35 cellular contexts compared by ENCODE assay signal in genomic region chr14:104164041-104164440, GRCh38. TPM values are rescaled to one million over a fixed set of nuclear protein-coding genes. Genes with fewer than 3 reads are reported as not detected.
DNase-seq lines count a peak whose midpoint lies in the region; ATAC-seq and TF ChIP-seq lines count a peak whose summit lies in the region.
"Had no signal": no experiment of that assay in that cellular context is flagged by ENCODE, and none has a peak within 500 bp of the region (broad histone marks: within the 10 kb centered on the region; RNA-seq: fewer than 3 reads in every experiment).

No MANE protein-coding gene starts in this region.

- no peak overlapping the region for H3K4ac ChIP-seq in neuronal stem cell (ENCODE audit: low read length)

- H3K4me2 ChIP-seq in BLaER1 (peak overlapping the region; percentile 93; the same call in 1 of the 2 replicates), neuronal stem cell (ENCODE audit: insufficient read depth, low read length, poor library complexity, severe bottlenecking) (no peak overlapping the region)
- H3K4me2 ChIP-seq: A549 had no signal

- H3K9me3 ChIP-seq in BLaER1 (no peaks in the 10 kb centered on the region), neuronal stem cell (replicated peaks in 1 of 2; ENCODE audit: control insufficient read depth in 2 of 2, insufficient read depth in 1 of 2, low read depth in 1 of 2, low read length in 2 of 2) (no peaks in the 10 kb centered on the region)
- no peaks in the 10 kb centered on the region for H3K9me3 ChIP-seq in effector memory CD4-positive, alpha-beta T cell (ENCODE audit: control insufficient read depth, low read length)
- H3K9me3 ChIP-seq: A549; BE2C; BLaER1 treated with 17β-estradiol and CSF1 and Interleukin-3, amounts not matched to agents 10 nM and 100 nM; Caco-2 had no signal

- H3K27ac ChIP-seq in BLaER1 (no peak overlapping the region), neuronal stem cell (replicated peaks; ENCODE audit: low read length) (no peak overlapping the region)
- no peak overlapping the region for H3K27ac ChIP-seq in effector memory CD4-positive, alpha-beta T cell (ENCODE audit: insufficient read depth, low read length, poor library complexity, severe bottlenecking)
- H3K27ac ChIP-seq: 22Rv1; A549; BLaER1 treated with 17β-estradiol and CSF1 and Interleukin-3, amounts not matched to agents 10 nM and 100 nM; C4-2B had no signal

- H3K4me3 ChIP-seq in BLaER1, result no peak overlapping the region
- H3K4me3 ChIP-seq in LNCaP clone FGC (ENCODE audit: low read depth, low read length), result no peak overlapping the region
- no peak overlapping the region for H3K4me3 ChIP-seq in neuronal stem cell (ENCODE audit: low read length in 2 of 2)
- H3K4me3 ChIP-seq in effector memory CD4-positive, alpha-beta T cell (ENCODE audit: insufficient read depth, low read depth, low read length, poor library complexity, severe bottlenecking), result no peak overlapping the region
- H3K4me3 ChIP-seq: A549; BLaER1 treated with 17β-estradiol and CSF1 and Interleukin-3, amounts not matched to agents 10 nM and 100 nM had no signal

- H2AFZ ChIP-seq in neuronal stem cell (ENCODE audit: low read length), result no peak overlapping the region

- no peaks in the 10 kb centered on the region for H3K27me3 Mint-ChIP-seq in stimulated activated naive CD8-positive, alpha-beta T cell treated with anti-CD3 and anti-CD28 coated beads, Interleukin-15, amount 100 ng/mL, for 72 hours
- H3K27me3 Mint-ChIP-seq: B cell; CD4-positive, alpha-beta memory T cell; CD4-positive, alpha-beta T cell; CD4-positive, CD25-positive, alpha-beta regulatory T cell; CD8-positive, alpha-beta memory T cell had no signal

- H4K8ac ChIP-seq in neuronal stem cell (ENCODE audit: low read depth, low read length), result no peak overlapping the region

- WGBS in neuronal stem cell (ENCODE audit: extremely low coverage in 2 of 2, insufficient read length in 2 of 2, insufficient replicate concordance in 1 of 2), 2 donors, result no CpG with 5 or more reads among the region's 23 CpGs

- H3K14ac ChIP-seq in neuronal stem cell (ENCODE audit: low read length), result peak overlapping the region; percentile 56

- H3K36me3 ChIP-seq in BLaER1 (peaks cover 15% of the 10 kb centered on the region; the same call in 1 of the 2 replicates), neuronal stem cell (replicated peaks in 1 of 2; ENCODE audit: control insufficient read depth in 2 of 2, insufficient read depth in 2 of 2, low read length in 2 of 2) (peaks cover 0 to 2% of the 10 kb centered on the region in 2 donors)
- no peaks in the 10 kb centered on the region for H3K36me3 ChIP-seq in effector memory CD4-positive, alpha-beta T cell (ENCODE audit: control insufficient read depth, insufficient read depth, low read length)
- H3K36me3 ChIP-seq: BLaER1 treated with 17β-estradiol and CSF1 and Interleukin-3, amounts not matched to agents 10 nM and 100 nM had no signal

- H3K9ac ChIP-seq in BLaER1 (no peak overlapping the region), neuronal stem cell (ENCODE audit: low read depth, low read length, poor library complexity) (no peak overlapping the region)
- H3K9ac ChIP-seq: BLaER1 treated with 17β-estradiol and CSF1 and Interleukin-3, amounts not matched to agents 10 nM and 100 nM had no signal

- H3K27ac Mint-ChIP-seq in stimulated activated naive CD8-positive, alpha-beta T cell treated with anti-CD3 and anti-CD28 coated beads, Interleukin-15, amount 100 ng/mL, for 72 hours, result no peak overlapping the region
- H3K27ac Mint-ChIP-seq: B cell; CD14-positive monocyte; CD4-positive, alpha-beta memory T cell; CD4-positive, alpha-beta T cell; CD4-positive, CD25-positive, alpha-beta regulatory T cell; CD8-positive, alpha-beta memory T cell; CD8-positive, alpha-beta T cell had no signal

- H2BK12ac ChIP-seq in neuronal stem cell (ENCODE audit: low read length), result no peak overlapping the region

- no peak overlapping the region for H3K4me3 Mint-ChIP-seq in stimulated activated naive CD8-positive, alpha-beta T cell treated with anti-CD3 and anti-CD28 coated beads, Interleukin-15, amount 100 ng/mL, for 72 hours
- H3K4me3 Mint-ChIP-seq: B cell; CD14-positive monocyte; CD4-positive, alpha-beta memory T cell; CD4-positive, alpha-beta T cell; CD4-positive, CD25-positive, alpha-beta regulatory T cell; CD8-positive, alpha-beta memory T cell; CD8-positive, alpha-beta T cell had no signal

- no peaks in the 10 kb centered on the region for H3K4me1 Mint-ChIP-seq in stimulated activated naive CD8-positive, alpha-beta T cell treated with anti-CD3 and anti-CD28 coated beads, Interleukin-15, amount 100 ng/mL, for 72 hours
- H3K4me1 Mint-ChIP-seq: B cell; CD14-positive monocyte; CD4-positive, alpha-beta memory T cell; CD4-positive, CD25-positive, alpha-beta regulatory T cell; CD8-positive, alpha-beta memory T cell had no signal

- TF ChIP-seq CTCF in LNCaP clone FGC (IDR thresholded peaks at IDR 0.05; ENCODE audit: control insufficient read depth, extremely low read depth, insufficient read depth), result 0 out of 2 replicates have a peak, but pooled peaks have one; percentile 21

- H2AK5ac ChIP-seq in neuronal stem cell (ENCODE audit: low read depth, low read length), result no peak overlapping the region

- H3K4me1 ChIP-seq in BLaER1 (peaks cover 75% of the 10 kb centered on the region), neuronal stem cell (ENCODE audit: control insufficient read depth in 2 of 2, insufficient read depth in 1 of 2, low read depth in 1 of 2, low read length in 2 of 2) (peaks cover 2 to 3% of the 10 kb centered on the region in 2 donors)
- no peaks in the 10 kb centered on the region for H3K4me1 ChIP-seq in effector memory CD4-positive, alpha-beta T cell (ENCODE audit: control insufficient read depth, insufficient read depth, low read length, poor library complexity, severe bottlenecking)
- H3K4me1 ChIP-seq: A549, Caco-2 had no signal

- H4K91ac ChIP-seq in neuronal stem cell (ENCODE audit: low read depth, low read length, poor library complexity), result no peak overlapping the region

- no peaks in the 10 kb centered on the region for H3K9me3 Mint-ChIP-seq in stimulated activated naive CD8-positive, alpha-beta T cell treated with anti-CD3 and anti-CD28 coated beads, Interleukin-15, amount 100 ng/mL, for 72 hours
- H3K9me3 Mint-ChIP-seq: CD14-positive monocyte; CD4-positive, alpha-beta memory T cell; CD4-positive, alpha-beta T cell; CD4-positive, CD25-positive, alpha-beta regulatory T cell; CD8-positive, alpha-beta memory T cell; CD8-positive, alpha-beta T cell had no signal

- H2BK5ac ChIP-seq in neuronal stem cell (ENCODE audit: low read length), result no peak overlapping the region

- H2BK120ac ChIP-seq in neuronal stem cell (ENCODE audit: low read depth, low read length), result no peak overlapping the region

- H2BK15ac ChIP-seq in neuronal stem cell (ENCODE audit: low read length), result peak overlapping the region; percentile 49

- DNase-seq in stimulated activated naive CD8-positive, alpha-beta T cell treated with anti-CD3 and anti-CD28 coated beads, Interleukin-15, amount 100 ng/mL, for 72 hours, result no peak
- DNase-seq in stimulated activated naive CD8-positive, alpha-beta T cell treated with anti-CD3 and anti-CD28 coated beads, Interleukin-15, Interleukin-2, amounts not matched to agents 100 U/mL and 50 U/mL, for 24 hours, result no peak
- no peak for DNase-seq in LNCaP clone FGC (ENCODE audit: low read depth)
- DNase-seq in neuronal stem cell (ENCODE audit: low spot score), result no peak
- no peak for DNase-seq in effector memory CD4-positive, alpha-beta T cell
- no peak for DNase-seq in posterior cingulate gyrus
- no peak for DNase-seq in HPDE6-E6E7 (ENCODE audit: extremely low spot score)
- DNase-seq: 8988T; ACHN; AML-193; BE2C; C1 segment of cervical spinal cord; Caco-2; Calu3; CD4-positive, alpha-beta memory T cell; CD4-positive, alpha-beta T cell; CD4-positive, CD25-positive, alpha-beta regulatory T cell; CD8-positive, alpha-beta memory T cell; CD8-positive, alpha-beta T cell; COR-L47; DMS 273 treated with DMSO at 0.1 percent for 48 hours; DMS153; DMS53; DMS79; DMS79 treated with DMSO at 0.1 percent for 48 hours; DND-41; EL had no signal

- peak overlapping the region; percentile 68 for H3K23ac ChIP-seq in neuronal stem cell (ENCODE audit: low read depth, low read length, poor library complexity)

- H3K18ac ChIP-seq in neuronal stem cell (ENCODE audit: low read length), result peak overlapping the region; percentile 13

- ATAC-seq in stimulated activated naive CD8-positive, alpha-beta T cell treated with anti-CD3 and anti-CD28 coated beads, Interleukin-15, amount 100 ng/mL, for 72 hours, result peak; percentile 14
- ATAC-seq in stimulated activated naive CD8-positive, alpha-beta T cell treated with anti-CD3 and anti-CD28 coated beads, Interleukin-15, Interleukin-2, amounts not matched to agents 100 U/mL and 50 U/mL, for 24 hours, result no peak
- ATAC-seq: A549; CD8-positive, alpha-beta T cell had no signal

- intact Hi-C loops in posterior cingulate gyrus (cut with DNase I), result no loop called here

- H3K27me3 ChIP-seq in BLaER1 (no peaks in the 10 kb centered on the region), neuronal stem cell (ENCODE audit: control insufficient read depth in 3 of 3, insufficient read depth in 3 of 3, low read depth in 1 of 3, low read length in 3 of 3) (no peaks in the 10 kb centered on the region)
- no peaks in the 10 kb centered on the region for H3K27me3 ChIP-seq in effector memory CD4-positive, alpha-beta T cell (replicated peaks; ENCODE audit: control insufficient read depth, insufficient read depth, low read length, poor library complexity, severe bottlenecking)
- H3K27me3 ChIP-seq: BE2C had no signal

- peaks cover 76% of the 10 kb centered on the region for H4K20me1 ChIP-seq in BLaER1

- H3K79me1 ChIP-seq in neuronal stem cell (ENCODE audit: low read depth, low read length), result peaks cover 9% of the 10 kb centered on the region

RNA-seq across cellular contexts. Expression of gene KIF26A, which starts 25.7 kb away (rescaled TPM):
- 14.6 TPM for polyA plus RNA-seq in neuronal stem cell (2013, experiment 1 of 2)
- polyA plus RNA-seq in neuronal stem cell (2013, experiment 2 of 2), result 14.0 TPM
- polyA plus RNA-seq: AG04450; CD14-positive monocyte; CD4-positive, CD25-positive, alpha-beta regulatory T cell; CD8-positive, alpha-beta memory T cell had no signal
